15 cellular contexts compared by ENCODE assay signal in genomic region chr16:3262517-3262916, GRCh38. TPM values are rescaled to one million over a fixed set of nuclear protein-coding genes. Genes with fewer than 3 reads are reported as not detected.
DNase-seq lines count a peak whose midpoint lies in the region; ATAC-seq and TF ChIP-seq lines count a peak whose summit lies in the region.
"Had no signal": no experiment of that assay in that cellular context is flagged by ENCODE, and none has a peak within 500 bp of the region (broad histone marks: within the 10 kb centered on the region; RNA-seq: fewer than 3 reads in every experiment).

No MANE protein-coding gene starts in this region.

- H3K4me3 ChIP-seq in left ventricle myocardium inferior (no peak overlapping the region), upper lobe of left lung (no peak overlapping the region)

- no peak for TF ChIP-seq EP300 in upper lobe of left lung (IDR thresholded peaks at IDR 0.05)

- H3K36me3 ChIP-seq in left ventricle myocardium inferior (peaks cover 27% of the 10 kb centered on the region), upper lobe of left lung (peaks cover 0 to 19% (median 4%) of the 10 kb centered on the region in 4 donors)

- H3K9me3 Mint-ChIP-seq in immature natural killer cell, result no peaks in the 10 kb centered on the region

- H3K27ac Mint-ChIP-seq in immature natural killer cell, result peak overlapping the region; percentile 87 to 97 (median 96)

- H3K27me3 Mint-ChIP-seq in immature natural killer cell (ENCODE audit: low read depth in 3 of 3), result peaks cover 8 to 14% (median 9%) of the 10 kb centered on the region in 3 donors

- ATAC-seq in Right ventricle myocardium inferior, result no peak
- ATAC-seq in upper lobe of left lung (ENCODE audit: low FRiP score in 2 of 2), result no peak
- ATAC-seq in GM18870 (IDR thresholded peaks at IDR 0.05; ENCODE audit: unreplicated experiment), result no peak
- ATAC-seq in HG02763 (IDR thresholded peaks at IDR 0.05; ENCODE audit: unreplicated experiment), result no peak

- no peaks in the 10 kb centered on the region for H3K27me3 ChIP-seq in left ventricle myocardium inferior (ENCODE audit: low read depth)
- no peaks in the 10 kb centered on the region for H3K27me3 ChIP-seq in upper lobe of left lung

- WGBS in upper lobe of left lung, 2 donors, result 98 to 100% methylated on average over 4 of the region's 4 CpGs

- peaks cover 41 to 49% of the 10 kb centered on the region in 2 donors for H3K4me1 Mint-ChIP-seq in immature natural killer cell

- H3K36me3 Mint-ChIP-seq in immature natural killer cell, result peaks cover 0 to 6% (median 6%) of the 10 kb centered on the region in 3 donors

- no peak for DNase-seq in left ventricle myocardium inferior
- DNase-seq in Right ventricle myocardium inferior (ENCODE audit: missing footprints), result no peak
- DNase-seq in immature natural killer cell, result no peak
- DNase-seq in upper lobe of left lung, result no peak
- no peak for DNase-seq in putamen (ENCODE audit: low spot score)
- DNase-seq: amygdala; GF-D8; NCI-H1048; NCI-H345; retina; stimulated activated naive CD4-positive, alpha-beta T cell treated with Interleukin-2 at 50 U/mL for 16 hours had no signal

- peak overlapping the region; percentile 83 to 96 (median 94) for H3K4me3 Mint-ChIP-seq in immature natural killer cell

- peaks cover 26% of the 10 kb centered on the region for H3K9me3 ChIP-seq in left ventricle myocardium inferior (replicated peaks)
- peaks cover 0 to 3% (median under 1%) of the 10 kb centered on the region in 4 donors for H3K9me3 ChIP-seq in upper lobe of left lung

- TF ChIP-seq POLR2A in upper lobe of left lung (IDR thresholded peaks at IDR 0.05), result no peak

- intact Hi-C loops in left ventricle myocardium inferior (cut with micrococcal nuclease), result no loop called here
- intact Hi-C loops in Right ventricle myocardium inferior (cut with DNase I), result loop anchor here (2.0 to 5.0 kb wide), 2 partner anchors 28 to 240 kb away; partner anchors contain the start of genes CLUAP1 and ZNF200

- TF ChIP-seq CTCF in left ventricle myocardium inferior (IDR thresholded peaks at IDR 0.05; ENCODE audit: borderline replicate concordance) (no peak), VCaP (conservative IDR thresholded peaks at IDR 0.05) (no peak), upper lobe of left lung (IDR thresholded peaks at IDR 0.05) (no peak)

- H3K27ac ChIP-seq in left ventricle myocardium inferior (replicated peaks), result peak overlapping the region; percentile 99
- peak overlapping the region; percentile 82; the same call in 1 of the 2 replicates for H3K27ac ChIP-seq in VCaP
- peak overlapping the region; percentile 98 to 100 (median 99) for H3K27ac ChIP-seq in upper lobe of left lung

- H3K4me1 ChIP-seq in left ventricle myocardium inferior, result peaks cover 35% of the 10 kb centered on the region
- H3K4me1 ChIP-seq in upper lobe of left lung, result peaks cover 4 to 28% (median 11%) of the 10 kb centered on the region in 4 donors

RNA-seq across cellular contexts. Expression of gene MEFV, which starts 6.1 kb away (rescaled TPM):
- 0.49 TPM for total RNA-seq in left ventricle myocardium inferior
- 1.1 TPM for total RNA-seq in Right ventricle myocardium inferior
- polyA plus RNA-seq in immature natural killer cell, result under 1 TPM in 2 of 3 donors, not detected in 1; 0.32 to 0.46 TPM
- 10 to 100 TPM in 5 of 6 donors, 1 to 10 TPM in 1; 9.1 to 18.9 (median 12.3) TPM for total RNA-seq in upper lobe of left lung
- total RNA-seq: HT1080 had no signal

RNA-seq across cellular contexts. Expression of gene ZNF263, which starts 20.8 kb away (rescaled TPM):
- total RNA-seq in left ventricle myocardium inferior (9.9 TPM), Right ventricle myocardium inferior (8.4 TPM), upper lobe of left lung (10 to 100 TPM; 19.6 to 48.2 (median 32.2) TPM)
- polyA plus RNA-seq in immature natural killer cell, result 10 to 100 TPM; 38.2 to 51.0 (median 42.9) TPM

RNA-seq across cellular contexts. Expression of gene ZNF200, which starts 27.6 kb away (rescaled TPM):
- total RNA-seq in left ventricle myocardium inferior (5.8 TPM), Right ventricle myocardium inferior (5.1 TPM), upper lobe of left lung (1 to 10 TPM; 6.4 to 9.5 (median 7.8) TPM)
- polyA plus RNA-seq in immature natural killer cell, result 10 to 100 TPM in 1 of 3 donors, 1 to 10 TPM in 2; 6.2 to 14.5 (median 9.8) TPM

RNA-seq across cellular contexts. Expression of gene TIGD7, which starts 42.7 kb away (rescaled TPM):
- total RNA-seq in left ventricle myocardium inferior (9.7 TPM), Right ventricle myocardium inferior (8.4 TPM), upper lobe of left lung (1 to 10 TPM; 1.3 to 6.0 (median 4.0) TPM)
- polyA plus RNA-seq in immature natural killer cell, result 1 to 10 TPM; 2.9 to 4.6 (median 3.9) TPM

RNA-seq across cellular contexts. Expression of gene ZNF75A, which starts 42.8 kb away (rescaled TPM):
- total RNA-seq in left ventricle myocardium inferior (19.2 TPM), Right ventricle myocardium inferior (19.0 TPM), upper lobe of left lung (10 to 100 TPM; 21.5 to 69.1 (median 25.9) TPM)
- 10 to 100 TPM; 10.8 to 24.9 (median 20.2) TPM for polyA plus RNA-seq in immature natural killer cell
